ENCODE assay signal across 32 cellular contexts in the genomic region with DNA sequence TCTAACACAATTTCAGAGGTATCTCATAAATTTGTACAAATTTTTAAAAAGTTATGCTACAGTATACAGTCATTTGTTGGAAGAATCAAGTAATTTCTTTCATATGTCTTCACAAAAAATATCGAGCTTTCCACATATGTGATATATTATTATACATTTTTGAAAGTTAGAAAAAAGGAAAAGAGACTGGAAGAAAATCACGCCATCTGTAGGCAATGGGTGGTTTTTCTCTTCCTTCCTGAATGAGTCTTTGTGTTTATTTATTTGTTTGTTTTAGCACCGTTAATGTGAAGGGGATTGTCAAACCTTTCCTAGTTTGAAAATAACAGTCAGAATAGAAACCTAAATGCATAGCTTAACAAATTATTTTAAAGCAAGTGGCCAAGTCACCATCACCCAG.
"Had no signal": no experiment of that assay in that cellular context is flagged by ENCODE, and none has a peak within 500 bp of the region (broad histone marks: within the 10 kb centered on the region; RNA-seq: fewer than 3 reads in every experiment).

No MANE protein-coding gene starts in this region.

- H3K36me3 Mint-ChIP-seq: activated naive CD8-positive, alpha-beta T cell treated with anti-CD3 and anti-CD28 coated beads for 36 hours had no signal

- H3K27ac Mint-ChIP-seq: activated CD4-positive, alpha-beta T cell treated with anti-CD3 and anti-CD28 coated beads, Interleukin-2, amount 10 ng/mL, durations not matched to agents 24 days and 14 days; activated CD8-positive, alpha-beta T cell treated with anti-CD3 and anti-CD28 coated beads for 36 hours; activated naive CD8-positive, alpha-beta T cell treated with anti-CD3 and anti-CD28 coated beads for 36 hours; activated T-helper 17 cell treated with anti-CD3 and anti-CD28 coated beads, Interleukin-2, amount 50 U/mL, for 72 hours had no signal

- H3K27ac ChIP-seq: brain microvascular endothelial cell, SJCRH30, SK-N-MC had no signal

- H3K4me3 Mint-ChIP-seq: activated CD4-positive, alpha-beta T cell treated with anti-CD3 and anti-CD28 coated beads, Interleukin-2, amount 10 ng/mL, durations not matched to agents 24 days and 14 days; activated CD8-positive, alpha-beta T cell treated with anti-CD3 and anti-CD28 coated beads for 36 hours; activated naive CD8-positive, alpha-beta T cell treated with anti-CD3 and anti-CD28 coated beads for 36 hours; activated T-cell treated with anti-CD3 and anti-CD28 coated beads, Interleukin-2, amount 50 U/mL, for 72 hours; activated T-helper 17 cell treated with anti-CD3 and anti-CD28 coated beads, Interleukin-2, amount 50 U/mL, for 72 hours had no signal

- H3K27me3 ChIP-seq: brain microvascular endothelial cell, MG63, SJCRH30 had no signal

- H3K4me3 ChIP-seq: MG63, SJCRH30, SK-N-MC had no signal

- ATAC-seq: activated CD8-positive, alpha-beta T cell treated with anti-CD3 and anti-CD28 coated beads for 36 hours; activated T-cell treated with anti-CD3 and anti-CD28 coated beads, Interleukin-2, amount 50 U/mL, for 72 hours; activated T-helper 17 cell treated with anti-CD3 and anti-CD28 coated beads, Interleukin-2, amount 50 U/mL, for 72 hours; Panc1 had no signal

- H3K4me1 Mint-ChIP-seq: activated CD4-positive, alpha-beta T cell treated with anti-CD3 and anti-CD28 coated beads, Interleukin-2, amount 10 ng/mL, durations not matched to agents 24 days and 14 days; activated naive CD8-positive, alpha-beta T cell treated with anti-CD3 and anti-CD28 coated beads for 36 hours; activated T-helper 17 cell treated with anti-CD3 and anti-CD28 coated beads, Interleukin-2, amount 50 U/mL, for 72 hours had no signal

- H3K4me1 ChIP-seq: SJCRH30 had no signal

- DNase-seq: activated CD4-positive, alpha-beta T cell treated with anti-CD3 and anti-CD28 coated beads, Interleukin-2, amount 10 ng/mL, durations not matched to agents 24 days and 14 days; activated CD4-positive, alpha-beta T cell treated with anti-CD3 and anti-CD28 coated beads, Interleukin-2, amount 50 U/mL, for 4 hours; activated CD8-positive, alpha-beta T cell treated with anti-CD3 and anti-CD28 coated beads for 36 hours; activated effector memory CD4-positive, alpha-beta T cell treated with anti-CD3 and anti-CD28 coated beads, Interleukin-2, amount 50 U/mL, for 16 hours; activated naive CD4-positive, alpha-beta T cell; activated naive CD4-positive, alpha-beta T cell treated with anti-CD3 and anti-CD28 coated beads, Interleukin-2, amount 50 U/mL, for 16 hours; activated naive CD8-positive, alpha-beta T cell treated with anti-CD3 and anti-CD28 coated beads for 36 hours; activated T-cell treated with anti-CD3 and anti-CD28 coated beads, Interleukin-2, amount 50 U/mL, for 1 hour; activated T-cell treated with anti-CD3 and anti-CD28 coated beads, Interleukin-2, amount 50 U/mL, for 72 hours; amniotic stem cell; aorta; brain microvascular endothelial cell; central memory CD4-positive, alpha-beta T cell; Karpas-422; MG63; NCI-H1048; NCI-H1105 treated with DMSO at 0.1 percent for 48 hours; NCI-H1436; NCI-H1694; NCI-H1930; NCI-H2081 treated with DMSO at 0.1 percent for 48 hours; NCI-H226; NCI-H446 treated with DMSO at 0.1 percent for 48 hours; NCI-H524; NCI-H69; NCI-H82; SHP77; SJCRH30; T1000 had no signal

- H3K36me3 ChIP-seq: brain microvascular endothelial cell, MG63, SJCRH30 had no signal
